18 cellular contexts compared by ENCODE assay signal in genomic region chr13:109226631-109227030, GRCh38.
"Had no signal": no experiment of that assay in that cellular context is flagged by ENCODE, and none has a peak within 500 bp of the region (broad histone marks: within the 10 kb centered on the region; RNA-seq: fewer than 3 reads in every experiment).

No MANE protein-coding gene starts in this region.

- H3K27me3 ChIP-seq: dorsolateral prefrontal cortex, hepatocyte, pancreas, stomach had no signal

- H3K4me1 ChIP-seq: pancreas, stomach had no signal

- DNase-seq: cortex of kidney; dorsolateral prefrontal cortex; effector CD8-positive, alpha-beta T cell; foreskin melanocyte; head of caudate nucleus; kidney glomerular epithelial cell; mesendoderm; naive B cell; occipital lobe; pancreas; right cardiac atrium; small intestine; stimulated activated CD4-positive, alpha-beta T cell treated with anti-CD3 and anti-CD28 coated beads, Interleukin-12 subunit alpha, Interleukin-12 subunit beta, amount 100 ng/mL, for 4 hours; stimulated activated naive CD4-positive, alpha-beta T cell; stomach; substantia nigra had no signal

- H3K27ac ChIP-seq: dorsolateral prefrontal cortex, hepatocyte, pancreas, stomach, thoracic aorta had no signal

- H3K9me3 ChIP-seq: pancreas had no signal

- H3K4me3 ChIP-seq: dorsolateral prefrontal cortex, hepatocyte, pancreas, stomach, thoracic aorta had no signal

- H3K36me3 ChIP-seq: pancreas, stomach, thoracic aorta had no signal
